8 cellular contexts compared by ENCODE assay signal in the genomic region with DNA sequence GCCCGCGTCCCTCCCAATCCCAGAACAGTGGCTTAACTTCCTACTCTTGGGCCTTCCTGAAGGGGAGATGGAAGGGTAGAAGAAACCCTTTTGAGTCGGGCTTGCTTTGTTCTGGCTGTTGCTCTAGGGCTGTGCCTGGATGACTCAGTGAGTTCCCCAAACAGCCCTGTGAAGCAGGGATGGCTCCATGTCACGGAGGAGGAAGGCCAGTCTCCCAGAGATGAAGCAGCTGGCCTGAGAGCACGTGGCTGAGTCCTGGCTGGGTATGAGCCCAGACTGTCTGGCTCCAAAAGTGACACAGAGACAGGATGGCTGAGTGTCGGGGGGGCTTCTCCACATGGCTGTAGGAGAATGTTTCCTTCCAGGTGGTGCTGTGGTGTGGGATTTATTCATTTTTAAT. TPM values are rescaled to one million over a fixed set of nuclear protein-coding genes. Genes with fewer than 3 reads are reported as not detected.
DNase-seq lines count a peak whose midpoint lies in the region; ATAC-seq, FAIRE-seq and TF ChIP-seq lines count a peak whose summit lies in the region.

No MANE protein-coding gene starts in this region.

- H3K27ac ChIP-seq in Panc1 (ENCODE audit: low read length) = no peak overlapping the region

- no peak; the same call in 1 of the 2 replicates for TF ChIP-seq POLR2A in GM12892 (IDR thresholded peaks at IDR 0.05; ENCODE audit: low read depth, low read length)

- H3K4me3 ChIP-seq in Panc1 (ENCODE audit: low read depth in 2 of 2, low read length in 2 of 2) = no peak overlapping the region

- no TSS peak for BruUV-seq in Panc1 (replicated peaks; lab: Mats Ljungman, UMichigan)

- intact Hi-C loops in Panc1 (cut with micrococcal nuclease; ENCODE audit: unreplicated experiment) = no loop called here

- no peak for TF ChIP-seq CTCF in Panc1 (IDR thresholded peaks at IDR 0.05)

- peaks cover 5% of the 10 kb centered on the region; the same call in 1 of the 2 replicates for H3K4me1 ChIP-seq in Panc1 (ENCODE audit: control insufficient read depth, insufficient read depth, low read length)

- no peaks in the 10 kb centered on the region for H3K27me3 ChIP-seq in Panc1 (ENCODE audit: control insufficient read depth, insufficient read depth, low read length)

- H3K36me3 ChIP-seq in Panc1 (ENCODE audit: control insufficient read depth, insufficient read depth, low read length) = no peaks in the 10 kb centered on the region

- in situ Hi-C loops in Panc1 (cut with HindIII; ENCODE audit: low pct_unique_long_range_greater_than_20kb, low sequenced_read_pairs) = no loop called here

- CTCF ChIA-PET in Panc1 (lab: Charles Lee) = no interaction called here

- ATAC-seq in Panc1 (peak; percentile 65; the same call in 1 of the 2 replicates), GM18520 (IDR thresholded peaks at IDR 0.05; ENCODE audit: unreplicated experiment) (no peak)

- POLR2A ChIA-PET in Panc1 (lab: Charles Lee) = no interaction called here

- DNase-seq in ELR (ENCODE audit: low read depth) (peak; percentile 89), Panc1 (ENCODE audit: low read depth, low spot score) (no peak), dermis blood vessel endothelial cell (peak; percentile 38), midbrain (lab: John Stamatoyannopoulos, UW) (peak; percentile 52), urothelium cell line (ENCODE audit: low spot score) (peak; percentile 50), frontal cortex (ENCODE audit: low spot score in 2 of 2) (no peak), GM12892 (ENCODE audit: insufficient read length) (no peak)

- FAIRE-seq in urothelium cell line (lab: Jason Lieb, UNC) (no peak), frontal cortex (lab: Jason Lieb, UNC) (no peak), GM12892 (lab: Jason Lieb, UNC) (no peak)

- no peaks in the 10 kb centered on the region for H3K9me3 ChIP-seq in Panc1 (ENCODE audit: control insufficient read depth, insufficient read depth, low read depth, low read length)

RNA-seq across cellular contexts. Expression of a gene that starts 4.6 kb away (rescaled TPM):
- total RNA-seq in Panc1 (2021; ENCODE audit: unreplicated experiment) (1.4 TPM), dermis blood vessel endothelial cell (0.70 and 0.85 TPM in 2 replicates), frontal cortex (2.0 TPM)
- polyA plus RNA-seq in Panc1 (2012; ENCODE audit: insufficient read length) = 0.64 TPM
- 4.7 TPM for polyA plus RNA-seq in GM12892 (2012; ENCODE audit: missing spikeins)

RNA-seq across cellular contexts. Expression of a gene that starts 10.0 kb away (rescaled TPM):
- 137 TPM for total RNA-seq in Panc1 (2021; ENCODE audit: unreplicated experiment)
- 105 TPM for polyA plus RNA-seq in Panc1 (2012; ENCODE audit: insufficient read length)
- 68.1 and 80.2 TPM in 2 replicates for total RNA-seq in dermis blood vessel endothelial cell
- total RNA-seq in frontal cortex = 62.8 TPM
- 64.4 TPM for polyA plus RNA-seq in GM12892 (2012; ENCODE audit: missing spikeins)

Comparison
In these comparisons a context has a peak if more than half of its experiments do, and no peak if none do; other contexts are left out.
1. DNase-seq: peak in ELR (single experiment), dermis blood vessel endothelial cell (single experiment), midbrain (single experiment) and urothelium cell line (single experiment); none in Panc1 (single experiment), frontal cortex (0 of 2) and GM12892 (single experiment).